In the genomic region with DNA sequence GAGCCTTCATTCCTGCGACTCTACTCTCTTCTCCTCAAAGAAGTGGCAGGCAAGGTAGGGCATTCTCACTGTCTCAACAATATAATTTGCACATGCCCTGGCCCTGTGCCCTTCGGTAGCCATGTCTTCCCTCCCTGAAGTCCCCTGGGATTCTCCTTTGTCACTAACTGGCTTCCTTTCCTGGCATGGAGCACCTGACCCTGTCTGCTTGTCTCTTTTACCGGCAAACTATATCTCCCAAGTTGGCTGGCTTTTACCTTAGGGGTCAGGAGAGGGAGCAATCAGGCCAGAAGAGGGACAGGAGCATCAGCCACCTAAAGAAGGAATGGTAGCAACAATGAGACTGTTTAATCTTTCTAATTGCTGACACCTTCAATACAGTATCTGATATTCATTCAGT, we compare ENCODE assay signal across 19 cellular contexts. TPM values are rescaled to one million over a fixed set of nuclear protein-coding genes. Genes with fewer than 3 reads are reported as not detected.
A peak's percentile ranks its signal among the peaks of the same experiment; 100 is the strongest.
DNase-seq lines count a peak whose midpoint lies in the region; ATAC-seq and TF ChIP-seq lines count a peak whose summit lies in the region.
"Had no signal": no experiment of that assay in that cellular context is flagged by ENCODE, and none has a peak within 500 bp of the region (broad histone marks: within the 10 kb centered on the region; RNA-seq: fewer than 3 reads in every experiment).

No MANE protein-coding gene starts in this region.

- peak overlapping the region; percentile 99 for H3K27ac Mint-ChIP-seq in activated T-cell treated with anti-CD3 and anti-CD28 coated beads, Interleukin-2, amount 50 U/mL, for 24 hours
- no peak overlapping the region for H3K27ac Mint-ChIP-seq in GM23338
- H3K27ac Mint-ChIP-seq in WTC11 = no peak overlapping the region
- H3K27ac Mint-ChIP-seq: activated naive CD8-positive, alpha-beta T cell treated with anti-CD3 and anti-CD28 coated beads, Interleukin-2, amount 10 ng/mL, durations not matched to agents 7 days and 5 days had no signal

- no peaks in the 10 kb centered on the region for H3K36me3 Mint-ChIP-seq in activated T-cell treated with anti-CD3 and anti-CD28 coated beads, Interleukin-2, amount 50 U/mL, for 24 hours (ENCODE audit: low read depth)
- no peaks in the 10 kb centered on the region for H3K36me3 Mint-ChIP-seq in GM23338 (ENCODE audit: low read depth)
- H3K36me3 Mint-ChIP-seq in WTC11 = no peaks in the 10 kb centered on the region
- H3K36me3 Mint-ChIP-seq: activated naive CD8-positive, alpha-beta T cell treated with anti-CD3 and anti-CD28 coated beads, Interleukin-2, amount 10 ng/mL, durations not matched to agents 7 days and 5 days had no signal

- no peak overlapping the region for H3K4ac ChIP-seq in mesendoderm (ENCODE audit: low read depth, low read length)

- ATAC-seq in GM23338 (peak; percentile 30; the same call in 2 of the 3 replicates), WTC11 (peak; percentile 12; the same call in 1 of the 2 replicates)
- ATAC-seq: K562, left colon, Panc1 had no signal

- CTCF ChIA-PET in WTC11 (lab: Charles Lee) = no interaction called here

- H2AK5ac ChIP-seq in mesendoderm (ENCODE audit: low read length) = no peak overlapping the region

- H3K4me1 ChIP-seq in GM23338 (ENCODE audit: insufficient read depth) = peaks cover 7% of the 10 kb centered on the region; the same call in 1 of the 2 replicates
- H3K4me1 ChIP-seq in mesendoderm (ENCODE audit: control insufficient read depth, low read depth, low read length) = peaks cover 7% of the 10 kb centered on the region

- H3F3A ChIP-seq in GM23338 (replicated peaks; ENCODE audit: low read depth) = no peaks in the 10 kb centered on the region

- no peak overlapping the region for H3K4me3 Mint-ChIP-seq in activated T-cell treated with anti-CD3 and anti-CD28 coated beads, Interleukin-2, amount 50 U/mL, for 24 hours
- H3K4me3 Mint-ChIP-seq in GM23338 (no peak overlapping the region), WTC11 (no peak overlapping the region)
- H3K4me3 Mint-ChIP-seq: activated naive CD8-positive, alpha-beta T cell treated with anti-CD3 and anti-CD28 coated beads, Interleukin-2, amount 10 ng/mL, durations not matched to agents 7 days and 5 days had no signal

- H3K79me2 ChIP-seq in GM23338 (replicated peaks; ENCODE audit: insufficient read depth) = no peaks in the 10 kb centered on the region
- H3K79me2 ChIP-seq in mesendoderm (ENCODE audit: control insufficient read depth, insufficient read depth, low read length) = no peaks in the 10 kb centered on the region

- no peaks in the 10 kb centered on the region for H3K27me3 ChIP-seq in GM23338 (ENCODE audit: insufficient read depth)
- H3K27me3 ChIP-seq in mesendoderm (ENCODE audit: insufficient read depth, low read length, poor library complexity) = no peaks in the 10 kb centered on the region
- H3K27me3 ChIP-seq: cardiac muscle cell had no signal

- 0 out of 2 replicates have a peak overlapping the region, but pooled peaks have one; percentile 23 for H2AFZ ChIP-seq in GM23338

- no peak for DNase-seq in activated T-cell treated with anti-CD3 and anti-CD28 coated beads, Interleukin-2, amount 50 U/mL, for 24 hours
- no peak for DNase-seq in activated T-cell treated with anti-CD3 and anti-CD28 coated beads, Interleukin-2, amount 50 U/mL, for 48 hours
- DNase-seq in GM23338 (ENCODE audit: low spot score) (peak; percentile 43), WTC11 (ENCODE audit: low spot score) (no peak), mesendoderm (peak; percentile 59), DMS114 treated with DMSO at 0.1 percent for 48 hours (lab: John Stamatoyannopoulos, UW; ENCODE audit: unreplicated experiment) (no peak), occipital lobe (lab: John Stamatoyannopoulos, UW) (no peak), GM03348 (ENCODE audit: low spot score) (no peak)
- DNase-seq: activated naive CD8-positive, alpha-beta T cell treated with anti-CD3 and anti-CD28 coated beads, Interleukin-2, amount 10 ng/mL, durations not matched to agents 7 days and 5 days; Calu3; effector CD8-positive, alpha-beta T cell; hypothalamus; left colon; NCI-H1436 treated with DMSO at 0.1 percent for 48 hours; posterior cingulate gyrus; stimulated activated CD4-positive, alpha-beta T cell treated with anti-CD3 and anti-CD28 coated beads, Interleukin-12 subunit alpha, Interleukin-12 subunit beta, amount 100 ng/mL, for 4 hours had no signal

- peak; percentile 18 to 35; a peak in 1 of 4 replicates for TF ChIP-seq CTCF in GM23338 (conservative IDR thresholded peaks at IDR 0.05; ENCODE audit: low read depth in 2 of 2)
- no peak for TF ChIP-seq CTCF in WTC11 (IDR thresholded peaks at IDR 0.05)

- no peak overlapping the region for H2BK15ac ChIP-seq in mesendoderm (replicated peaks; ENCODE audit: low read depth)

- H2BK5ac ChIP-seq in mesendoderm (ENCODE audit: low read length) = no peak overlapping the region

- no peaks in the 10 kb centered on the region for H3K36me3 ChIP-seq in GM23338 (ENCODE audit: insufficient read depth)
- H3K36me3 ChIP-seq in mesendoderm (ENCODE audit: control insufficient read depth, insufficient read depth, low read length) = no peaks in the 10 kb centered on the region
- H3K36me3 ChIP-seq: cardiac muscle cell had no signal

- H3K79me1 ChIP-seq in mesendoderm (ENCODE audit: low read length) = no peaks in the 10 kb centered on the region

- H3K4me1 Mint-ChIP-seq in activated T-cell treated with anti-CD3 and anti-CD28 coated beads, Interleukin-2, amount 50 U/mL, for 24 hours (ENCODE audit: low read depth) = peaks cover 78% of the 10 kb centered on the region
- H3K4me1 Mint-ChIP-seq in GM23338 (peaks cover 30% of the 10 kb centered on the region), WTC11 (peaks cover 51% of the 10 kb centered on the region)

- H3K4me3 ChIP-seq in GM23338 (no peak overlapping the region), mesendoderm (ENCODE audit: low read length) (no peak overlapping the region)
- H3K4me3 ChIP-seq: cardiac muscle cell, K562 had no signal

- no peak overlapping the region for H3K18ac ChIP-seq in mesendoderm (ENCODE audit: low read length)

- H3K27me3 Mint-ChIP-seq in activated T-cell treated with anti-CD3 and anti-CD28 coated beads, Interleukin-2, amount 50 U/mL, for 24 hours = no peaks in the 10 kb centered on the region
- H3K27me3 Mint-ChIP-seq in GM23338 (ENCODE audit: insufficient read depth, low read depth, poor library complexity) (peaks cover 7% of the 10 kb centered on the region), WTC11 (ENCODE audit: low read depth) (peaks cover 8% of the 10 kb centered on the region; the same call in 1 of the 2 replicates)
- H3K27me3 Mint-ChIP-seq: activated naive CD8-positive, alpha-beta T cell treated with anti-CD3 and anti-CD28 coated beads, Interleukin-2, amount 10 ng/mL, durations not matched to agents 7 days and 5 days had no signal

- no peak overlapping the region for H4K8ac ChIP-seq in mesendoderm (ENCODE audit: low read depth, low read length)

- H3K9ac ChIP-seq in mesendoderm (ENCODE audit: low read length) = no peak overlapping the region

- peaks cover 1% of the 10 kb centered on the region for H3K9me3 Mint-ChIP-seq in activated T-cell treated with anti-CD3 and anti-CD28 coated beads, Interleukin-2, amount 50 U/mL, for 24 hours
- no peaks in the 10 kb centered on the region for H3K9me3 Mint-ChIP-seq in GM23338
- no peaks in the 10 kb centered on the region for H3K9me3 Mint-ChIP-seq in WTC11
- H3K9me3 Mint-ChIP-seq: activated naive CD8-positive, alpha-beta T cell treated with anti-CD3 and anti-CD28 coated beads, Interleukin-2, amount 10 ng/mL, durations not matched to agents 7 days and 5 days had no signal

- H3K27ac ChIP-seq in GM23338 (ENCODE audit: low read depth) (no peak overlapping the region), mesendoderm (ENCODE audit: low read depth, low read length) (no peak overlapping the region)
- H3K27ac ChIP-seq: cardiac muscle cell had no signal

- H4K5ac ChIP-seq in mesendoderm (ENCODE audit: low read length) = no peak overlapping the region

- no peak overlapping the region for H3K56ac ChIP-seq in mesendoderm (ENCODE audit: low read length)

- H3K4me2 ChIP-seq in GM23338 (no peak overlapping the region), mesendoderm (ENCODE audit: low read length) (no peak overlapping the region)

- H2BK120ac ChIP-seq in mesendoderm (ENCODE audit: low read depth, low read length) = no peak overlapping the region

- no CpG with 5 or more reads among the region's 3 CpGs for WGBS in mesendoderm (ENCODE audit: extremely low coverage, insufficient coverage, low lambda C conversion rate)

- H3K23ac ChIP-seq in mesendoderm (ENCODE audit: low read length) = no peak overlapping the region

- peaks cover 7% of the 10 kb centered on the region; the same call in 1 of the 2 replicates for H3K9me2 ChIP-seq in GM23338 (ENCODE audit: insufficient read depth)

- no peaks in the 10 kb centered on the region for H4K20me1 ChIP-seq in GM23338 (replicated peaks; ENCODE audit: insufficient read depth)

- POLR2A ChIA-PET in WTC11 (lab: Charles Lee) = no interaction called here

TF ChIP-seq in GM23338, 12 proteins besides CTCF, POLR2A, EP300 and RAD21 (continues in another document):
- TF ChIP-seq JUNB (IDR thresholded peaks at IDR 0.05; ENCODE audit: unreplicated experiment) (no peak), ZNF331 (CRISPR knock-in tag; IDR thresholded peaks at IDR 0.05; ENCODE audit: low read depth) (no peak), STAT1 (IDR thresholded peaks at IDR 0.05; ENCODE audit: unreplicated experiment) (no peak), EZH2 (IDR thresholded peaks at IDR 0.05; ENCODE audit: low read depth, unreplicated experiment) (no peak), NANOG (IDR thresholded peaks at IDR 0.05; ENCODE audit: borderline replicate concordance) (no peak)

TF ChIP-seq in WTC11, 78 proteins besides CTCF, POLR2A, EP300 and RAD21 (continues in another document):
- TF ChIP-seq, protein P1, sequence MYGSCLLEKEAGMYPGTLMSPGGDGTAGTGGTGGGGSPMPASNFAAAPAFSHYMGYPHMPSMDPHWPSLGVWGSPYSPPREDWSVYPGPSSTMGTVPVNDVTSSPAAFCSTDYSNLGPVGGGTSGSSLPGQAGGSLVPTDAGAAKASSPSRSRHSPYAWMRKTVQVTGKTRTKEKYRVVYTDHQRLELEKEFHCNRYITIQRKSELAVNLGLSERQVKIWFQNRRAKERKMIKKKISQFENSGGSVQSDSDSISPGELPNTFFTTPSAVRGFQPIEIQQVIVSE (CRISPR knock-in tag; IDR thresholded peaks at IDR 0.05; ENCODE audit: borderline replicate concordance) = no peak
- TF ChIP-seq ATF1 (CRISPR knock-in tag; IDR thresholded peaks at IDR 0.05) = no peak
- no peak for TF ChIP-seq MYBL2 (CRISPR knock-in tag; IDR thresholded peaks at IDR 0.05)
- no peak for TF ChIP-seq CREM (CRISPR knock-in tag; IDR thresholded peaks at IDR 0.05)

RNA-seq across cellular contexts. Expression of a gene that starts 51.9 kb away (rescaled TPM):
- 2.7 and 3.4 TPM in 2 replicates for total RNA-seq in GM23338 (2014; rRNA removed; shearing (Covaris generic))
- polyA plus RNA-seq in GM23338 (2016; fragmentation: Nextera tagmentation; extraction: Ambion mirVana) = 3.2 and 3.6 TPM in 2 replicates
- total RNA-seq in WTC11 (2021) (3.0 to 4.3 TPM (median 3.5 TPM) in 3 replicates), occipital lobe (13.6 TPM)
- polyA plus RNA-seq in mesendoderm (2013, experiment 1 of 2) = 2.5 TPM
- 2.7 TPM for polyA plus RNA-seq in mesendoderm (2013, experiment 2 of 2)

Comparison
In these comparisons a context has a peak if more than half of its experiments do, and no peak if none do; other contexts are left out.
1. DNase-seq: peak in GM23338 (single experiment) and mesendoderm (single experiment); none in activated T-cell treated with anti-CD3 and anti-CD28 coated beads, Interleukin-2, amount 50 U/mL, for 24 hours (single experiment), activated T-cell treated with anti-CD3 and anti-CD28 coated beads, Interleukin-2, amount 50 U/mL, for 48 hours (0 of 2), WTC11 (single experiment), DMS114 treated with DMSO at 0.1 percent for 48 hours (single experiment), occipital lobe (single experiment) and GM03348 (single experiment).